ENCODE assay signal across 25 cellular contexts in the genomic region with DNA sequence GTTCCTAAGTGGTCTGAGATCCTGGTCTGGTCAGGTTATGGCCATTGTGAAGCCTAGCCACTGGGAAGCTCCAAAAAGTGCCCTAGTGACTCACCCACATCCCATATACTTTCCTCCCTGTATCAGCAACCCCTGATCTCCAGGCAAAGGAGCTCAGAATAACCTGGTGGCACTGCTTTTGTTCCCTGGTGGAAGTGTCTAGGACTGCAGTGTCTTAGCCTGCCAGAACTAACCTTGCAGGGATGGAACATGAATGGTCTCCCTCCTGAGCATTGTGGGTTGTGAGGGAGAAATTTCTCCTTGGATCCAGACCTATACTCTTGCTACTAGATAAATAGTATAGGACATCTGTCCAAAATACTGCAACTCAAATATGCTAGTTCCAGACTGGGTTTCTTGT.
"Had no signal": no experiment of that assay in that cellular context is flagged by ENCODE, and none has a peak within 500 bp of the region (broad histone marks: within the 10 kb centered on the region; RNA-seq: fewer than 3 reads in every experiment).

No MANE protein-coding gene starts in this region.

- ATAC-seq: gastroesophageal sphincter, heart left ventricle, left lung, right lobe of liver had no signal

- H3K4me3 ChIP-seq: dorsolateral prefrontal cortex, gastroesophageal sphincter, heart left ventricle, hepatocyte, left lung, neural progenitor cell, right lobe of liver, stomach, thyroid gland, vagina had no signal

- H3K36me3 ChIP-seq: gastroesophageal sphincter, heart left ventricle, left lung, neural progenitor cell, right lobe of liver, stomach, thyroid gland, vagina had no signal

- H3K79me2 ChIP-seq: hepatocyte, parathyroid adenoma had no signal

- H3K4me1 Mint-ChIP-seq: mesothelial cell of epicardium, nephron, neural progenitor cell had no signal

- H3K27ac Mint-ChIP-seq: mesothelial cell of epicardium, nephron, neural progenitor cell, progenitor cell of endocrine pancreas had no signal

- H3K27ac ChIP-seq: dorsolateral prefrontal cortex, epithelial cell of prostate, gastroesophageal sphincter, heart left ventricle, hepatocyte, left lung, neural progenitor cell, parathyroid adenoma, right lobe of liver, stomach, thyroid gland, vagina had no signal

- H2AFZ ChIP-seq: hepatocyte, neural progenitor cell, parathyroid adenoma had no signal

- H3K36me3 Mint-ChIP-seq: mesothelial cell of epicardium; naive thymus-derived CD4-positive, alpha-beta T cell; neural progenitor cell had no signal

- H3K4me2 ChIP-seq: hepatocyte, neural progenitor cell had no signal

- H3K27me3 ChIP-seq: hepatocyte, left lung, right lobe of liver, stomach, thyroid gland, vagina had no signal

- H3K9ac ChIP-seq: neural progenitor cell, parathyroid adenoma had no signal

- DNase-seq: dorsolateral prefrontal cortex; effector CD4-positive, alpha-beta T cell; foreskin fibroblast; heart left ventricle; kidney; left lung; mesenchymal stem cell; naive thymus-derived CD4-positive, alpha-beta T cell; right lobe of liver; small intestine; stimulated activated CD4-positive, alpha-beta T cell treated with anti-CD3 and anti-CD28 coated beads, Interleukin-15, amount 100 ng/mL, for 24 hours; stimulated activated CD4-positive, alpha-beta T cell treated with anti-CD3 and anti-CD28 coated beads, Interleukin-2, amount 100 ng/mL, for 48 hours; stimulated activated naive CD4-positive, alpha-beta T cell treated with Interleukin-2 at 50 U/mL for 16 hours; stomach; thyroid gland; trophoblast cell had no signal

- H3K9me3 ChIP-seq: gastroesophageal sphincter, heart left ventricle, left lung, right lobe of liver, stomach, thyroid gland, vagina had no signal

- H3K4me3 Mint-ChIP-seq: mesothelial cell of epicardium; naive thymus-derived CD4-positive, alpha-beta T cell; nephron; neural progenitor cell had no signal

- H3K4me1 ChIP-seq: gastroesophageal sphincter, heart left ventricle, left lung, neural progenitor cell, right lobe of liver, stomach, thyroid gland, vagina had no signal

- H3K9me3 Mint-ChIP-seq: mesothelial cell of epicardium, nephron, neural progenitor cell had no signal
